Comparison of ENCODE assay signal across 13 cellular contexts in the genomic region with DNA sequence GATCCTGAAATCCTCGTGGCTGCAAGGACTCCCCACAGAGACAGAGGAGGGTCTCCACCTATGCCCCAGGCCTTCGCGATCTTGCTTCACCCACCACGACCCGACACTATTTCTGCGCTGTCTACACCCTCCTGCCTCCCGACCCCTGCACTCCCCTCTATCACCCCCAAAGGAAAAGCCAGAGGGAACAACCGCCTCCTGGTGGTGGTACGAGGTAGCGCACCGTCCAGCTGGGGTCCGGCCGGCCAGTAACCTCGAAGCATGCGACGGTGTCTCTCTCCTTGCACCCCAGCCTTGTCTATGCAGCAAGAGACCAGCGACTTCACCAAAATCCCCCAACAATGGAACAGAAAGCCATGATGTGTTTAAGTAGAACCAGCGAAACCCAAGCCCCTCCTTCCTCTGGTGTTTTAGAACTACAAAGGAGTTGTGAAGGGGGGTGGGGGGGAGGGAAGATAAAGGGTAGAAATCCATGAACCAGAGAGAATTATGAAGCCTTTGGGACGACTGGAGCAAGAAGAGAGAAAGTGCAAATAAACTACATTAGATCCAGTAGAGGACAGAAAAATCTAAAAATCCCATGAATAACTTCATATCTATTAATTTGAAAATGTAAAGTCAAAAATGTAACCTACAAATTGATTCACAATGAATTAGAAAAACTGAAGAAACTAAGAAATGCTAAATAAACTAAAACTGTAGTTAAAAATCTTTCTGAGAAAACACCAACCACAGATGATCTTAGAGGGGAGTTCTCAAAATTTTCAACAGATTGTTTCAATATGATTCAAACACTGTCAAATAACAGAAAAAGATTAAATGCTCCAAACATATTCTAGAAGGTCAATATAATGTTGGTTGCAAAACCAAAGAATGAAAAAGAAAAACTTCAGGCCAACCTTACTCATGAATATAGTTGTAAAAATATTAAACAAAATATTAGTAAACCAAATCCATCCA.
DNase-seq lines count a peak whose midpoint lies in the region; FAIRE-seq and TF ChIP-seq lines count a peak whose summit lies in the region.
"Had no signal": no experiment of that assay in that cellular context is flagged by ENCODE, and none has a peak within 500 bp of the region (broad histone marks: within the 10 kb centered on the region; RNA-seq: fewer than 3 reads in every experiment).

No MANE protein-coding gene starts in this region.

- H3K18ac ChIP-seq in H1 (ENCODE audit: extremely low read depth, low read length), result no peak overlapping the region

- FAIRE-seq in G401.6 (lab: Jason Lieb, UNC) (peak; percentile 21), H1 (lab: Jason Lieb, UNC) (no peak)

- no peak overlapping the region for H2BK120ac ChIP-seq in H1 (replicated peaks; ENCODE audit: low read depth, low read length)

- H3K79me1 ChIP-seq in H1 (ENCODE audit: low read depth, low read length), result no peaks in the 10 kb centered on the region

- no peak for TF ChIP-seq POLR2A in H1 (IDR thresholded peaks at IDR 0.05; ENCODE audit: control extremely low read depth in 1 of 2, low read depth in 2 of 2, low read length in 2 of 2)

- H3K4me3 ChIP-seq in KMS-11 (IDR thresholded peaks at IDR 0.05; ENCODE audit: insufficient read depth, low read depth, low read length) (no peak overlapping the region), H1 (ENCODE audit: extremely low read depth in 1 of 4, insufficient read depth in 2 of 4, low read depth in 3 of 4, low read length in 4 of 4) (no peak overlapping the region)
- H3K4me3 ChIP-seq: gastrocnemius medialis, right lobe of liver had no signal

- H2AK5ac ChIP-seq in H1 (ENCODE audit: low read depth, low read length), result no peak overlapping the region

- H3K4me3 Mint-ChIP-seq in osteocyte (ENCODE audit: unreplicated experiment), result no peak overlapping the region
- no peak overlapping the region for H3K4me3 Mint-ChIP-seq in activated T-helper 1 cell treated with anti-CD3 and anti-CD28 coated beads, Interleukin-12 subunit alpha, Interleukin-12 subunit beta, Interleukin-2, Interleukin-4 antibody, amounts not matched to agents 30 ng/mL and 10 ng/mL and 1 ng/mL, durations not matched to agents 14 hours and 24 hours and 36 hours

- no peak overlapping the region for H3K9ac ChIP-seq in KMS-11
- H3K9ac ChIP-seq in H1 (replicated peaks in 1 of 4; ENCODE audit: extremely low read depth in 1 of 4, low read depth in 3 of 4, low read length in 3 of 4), result no peak overlapping the region

- no peak overlapping the region for H3K4me2 ChIP-seq in KMS-11
- peak overlapping the region in 1 of 2 experiments; percentile 13; a peak in 2 of 4 replicates for H3K4me2 ChIP-seq in H1 (ENCODE audit: insufficient read depth in 1 of 2, low read depth in 2 of 2, low read length in 2 of 2)

- H4K20me1 ChIP-seq in KMS-11 (ENCODE audit: insufficient read depth) (no peaks in the 10 kb centered on the region), H1 (replicated peaks in 1 of 2; ENCODE audit: control insufficient read depth in 1 of 2, insufficient read depth in 2 of 2, low read length in 2 of 2) (no peaks in the 10 kb centered on the region)

- TF ChIP-seq CTCF in KMS-11 (conservative IDR thresholded peaks at IDR 0.05; ENCODE audit: low read depth, low read length), result peak; percentile 45
- TF ChIP-seq CTCF in H1 (IDR thresholded peaks at IDR 0.05; ENCODE audit: control extremely low read depth in 1 of 3, insufficient read depth in 1 of 3, low read depth in 1 of 3, low read length in 3 of 3), result peak; percentile 65 to 87 (median 72)
- peak; percentile 31 for TF ChIP-seq CTCF in osteocyte (IDR thresholded peaks at IDR 0.05)

- H2BK5ac ChIP-seq in H1 (ENCODE audit: low read depth, low read length), result no peak overlapping the region

- H3K9me3 Mint-ChIP-seq in osteocyte (ENCODE audit: unreplicated experiment), result no peaks in the 10 kb centered on the region
- no peaks in the 10 kb centered on the region for H3K9me3 Mint-ChIP-seq in activated T-helper 1 cell treated with anti-CD3 and anti-CD28 coated beads, Interleukin-12 subunit alpha, Interleukin-12 subunit beta, Interleukin-2, Interleukin-4 antibody, amounts not matched to agents 30 ng/mL and 10 ng/mL and 1 ng/mL, durations not matched to agents 14 hours and 24 hours and 36 hours

- no peak overlapping the region for H4K5ac ChIP-seq in H1 (ENCODE audit: insufficient read length, low read depth, low read length)

- peak; percentile 47 to 66 for TF ChIP-seq RAD21 in H1 (IDR thresholded peaks at IDR 0.05 in 1 of 2, conservative IDR thresholded peaks at IDR 0.05 in 1 of 2; ENCODE audit: low read depth in 2 of 2, low read length in 2 of 2)

- no peak overlapping the region for H3K4ac ChIP-seq in H1 (replicated peaks; ENCODE audit: insufficient read length, low read depth, low read length)

- H3K36me3 ChIP-seq in KMS-11 (ENCODE audit: insufficient read depth) (no peaks in the 10 kb centered on the region), H1 (ENCODE audit: control insufficient read depth in 2 of 4, insufficient read depth in 4 of 4, low read length in 3 of 4) (no peaks in the 10 kb centered on the region; a peak in 1 of 8 replicates)

- H3K79me2 ChIP-seq in KMS-11 (ENCODE audit: insufficient read depth, low read depth) (no peaks in the 10 kb centered on the region), H1 (ENCODE audit: control insufficient read depth in 1 of 2, insufficient read depth in 2 of 2, low read length in 2 of 2) (no peaks in the 10 kb centered on the region)

- no peak for TF ChIP-seq EP300 in H1 (IDR thresholded peaks at IDR 0.05; ENCODE audit: borderline replicate concordance in 1 of 2, low read depth in 2 of 2, low read length in 2 of 2)

- intact Hi-C loops in activated T-helper 1 cell treated with anti-CD3 and anti-CD28 coated beads, Interleukin-12 subunit alpha, Interleukin-12 subunit beta, Interleukin-2, Interleukin-4 antibody, amounts not matched to agents 30 ng/mL and 10 ng/mL and 1 ng/mL, durations not matched to agents 14 hours and 24 hours and 36 hours (cut with micrococcal nuclease), result no loop called here

- H3K14ac ChIP-seq in H1 (ENCODE audit: insufficient read length), result no peak overlapping the region

- POLR2A ChIA-PET in H1 (lab: Charles Lee; ENCODE audit: partially characterized antibody), result no interaction called here

- 84% methylated on average over 19 of the region's 19 CpGs; no CpG with 5 or more reads in 1 of the 2 experiments for WGBS in H1 (ENCODE audit: extremely low coverage in 1 of 2, insufficient coverage in 1 of 2, insufficient read length in 1 of 2, insufficient replicate concordance in 2 of 2, low coverage in 1 of 2, low lambda C conversion rate in 2 of 2, missing lambda C conversion rate in 1 of 2), 2 experiments

- DNase-seq in H1 (ENCODE audit: low read depth in 1 of 2, low spot score in 2 of 2) (peak in 1 of 2 experiments; percentile 87), osteocyte (ENCODE audit: extremely low spot score, unreplicated experiment) (no peak), NCI-H2196 treated with DMSO at 0.1 percent for 48 hours (lab: John Stamatoyannopoulos, UW; ENCODE audit: unreplicated experiment) (no peak), NCI-H345 (lab: John Stamatoyannopoulos, UW) (no peak), NCI-H1092 treated with DMSO at 0.1 percent for 48 hours (lab: John Stamatoyannopoulos, UW) (no peak)
- no peak for DNase-seq in activated T-helper 1 cell treated with anti-CD3 and anti-CD28 coated beads, Interleukin-12 subunit alpha, Interleukin-12 subunit beta, Interleukin-2, Interleukin-4 antibody, amounts not matched to agents 30 ng/mL and 10 ng/mL and 1 ng/mL, durations not matched to agents 14 hours and 24 hours and 36 hours (ENCODE audit: low spot score)
- DNase-seq: gastrocnemius medialis, GF-D8, NCI-H2107, right lobe of liver, SHP77 treated with DMSO at 0.1 percent for 48 hours had no signal

- no peak overlapping the region for H2BK15ac ChIP-seq in H1 (ENCODE audit: low read length)

- H3K23ac ChIP-seq in H1 (ENCODE audit: insufficient read length), result no peak overlapping the region

- H3K4me1 Mint-ChIP-seq in osteocyte (ENCODE audit: unreplicated experiment), result peaks cover 15% of the 10 kb centered on the region
- H3K4me1 Mint-ChIP-seq in activated T-helper 1 cell treated with anti-CD3 and anti-CD28 coated beads, Interleukin-12 subunit alpha, Interleukin-12 subunit beta, Interleukin-2, Interleukin-4 antibody, amounts not matched to agents 30 ng/mL and 10 ng/mL and 1 ng/mL, durations not matched to agents 14 hours and 24 hours and 36 hours (ENCODE audit: low read depth), result no peaks in the 10 kb centered on the region

- H3K27ac ChIP-seq in KMS-11, result no peak overlapping the region
- no peak overlapping the region for H3K27ac ChIP-seq in H1 (ENCODE audit: low read depth, low read length)
- H3K27ac ChIP-seq: gastrocnemius medialis, right lobe of liver had no signal

- H3K56ac ChIP-seq in H1 (replicated peaks; ENCODE audit: insufficient read length, low read depth, low read length), result no peak overlapping the region

- H2BK12ac ChIP-seq in H1 (ENCODE audit: low read depth, low read length), result no peak overlapping the region

- H4K91ac ChIP-seq in H1 (replicated peaks; ENCODE audit: insufficient read length, low read length), result no peak overlapping the region

- no peak overlapping the region for H2BK20ac ChIP-seq in H1 (ENCODE audit: low read length)

- H3K9me3 ChIP-seq in H1 (ENCODE audit: insufficient read depth in 2 of 2, low read depth in 1 of 2, low read length in 1 of 2), result no peaks in the 10 kb centered on the region
- H3K9me3 ChIP-seq: gastrocnemius medialis, right lobe of liver had no signal

- H3K36me3 Mint-ChIP-seq in osteocyte (ENCODE audit: unreplicated experiment), result peaks cover 4% of the 10 kb centered on the region
- peaks cover 8% of the 10 kb centered on the region for H3K36me3 Mint-ChIP-seq in activated T-helper 1 cell treated with anti-CD3 and anti-CD28 coated beads, Interleukin-12 subunit alpha, Interleukin-12 subunit beta, Interleukin-2, Interleukin-4 antibody, amounts not matched to agents 30 ng/mL and 10 ng/mL and 1 ng/mL, durations not matched to agents 14 hours and 24 hours and 36 hours (ENCODE audit: low read depth)

- no peaks in the 10 kb centered on the region for H3K23me2 ChIP-seq in H1 (ENCODE audit: low read depth, low read length)

- no peak overlapping the region for H2AFZ ChIP-seq in KMS-11 (ENCODE audit: low read depth)
- no peak overlapping the region for H2AFZ ChIP-seq in H1 (ENCODE audit: low read length)

- no peaks in the 10 kb centered on the region for H3K4me1 ChIP-seq in KMS-11 (ENCODE audit: low read depth, poor library complexity, severe bottlenecking)
- H3K4me1 ChIP-seq in H1 (replicated peaks in 1 of 4; ENCODE audit: control insufficient read depth in 3 of 4, insufficient read depth in 4 of 4, low read length in 3 of 4), result no peaks in the 10 kb centered on the region; a peak in 3 of 7 replicates
- H3K4me1 ChIP-seq: right lobe of liver had no signal

- no peaks in the 10 kb centered on the region for H3K27me3 Mint-ChIP-seq in osteocyte (ENCODE audit: unreplicated experiment)
- H3K27me3 Mint-ChIP-seq in activated T-helper 1 cell treated with anti-CD3 and anti-CD28 coated beads, Interleukin-12 subunit alpha, Interleukin-12 subunit beta, Interleukin-2, Interleukin-4 antibody, amounts not matched to agents 30 ng/mL and 10 ng/mL and 1 ng/mL, durations not matched to agents 14 hours and 24 hours and 36 hours (ENCODE audit: insufficient read depth), result no peaks in the 10 kb centered on the region

- CTCF ChIA-PET in H1 (lab: Charles Lee; ENCODE audit: partially characterized antibody), result interaction anchor here (0.6 to 1.3 kb wide), 7 partner anchors 9 to 748 kb away, joined by 3 to 4 read pairs (median 3); no protein-coding TSS in a partner anchor

- H3K27me3 ChIP-seq in KMS-11 (ENCODE audit: insufficient read depth, low read depth) (no peaks in the 10 kb centered on the region), H1 (replicated peaks in 1 of 4; ENCODE audit: control insufficient read depth in 3 of 4, extremely low read depth in 1 of 4, insufficient read depth in 3 of 4, low read length in 3 of 4) (no peaks in the 10 kb centered on the region)
- H3K27me3 ChIP-seq: gastrocnemius medialis, right lobe of liver had no signal

- H4K8ac ChIP-seq in H1 (ENCODE audit: extremely low read depth, insufficient read depth, low read length), result no peak overlapping the region; the same call in 1 of the 2 replicates

- H3K27ac Mint-ChIP-seq in osteocyte (ENCODE audit: unreplicated experiment), result no peak overlapping the region
- H3K27ac Mint-ChIP-seq in activated T-helper 1 cell treated with anti-CD3 and anti-CD28 coated beads, Interleukin-12 subunit alpha, Interleukin-12 subunit beta, Interleukin-2, Interleukin-4 antibody, amounts not matched to agents 30 ng/mL and 10 ng/mL and 1 ng/mL, durations not matched to agents 14 hours and 24 hours and 36 hours, result no peak overlapping the region
